ENCODE assay signal across 7 cellular contexts in genomic region chr2:130355578-130356431, GRCh38. TPM values are rescaled to one million over a fixed set of nuclear protein-coding genes. Genes with fewer than 3 reads are reported as not detected.
A peak's percentile ranks its signal among the peaks of the same experiment; 100 is the strongest.
DNase-seq lines count a peak whose midpoint lies in the region; ATAC-seq and TF ChIP-seq lines count a peak whose summit lies in the region.

TSS of gene PTPN18 (plus strand) at chr2:130356056. CDS start at chr2:130356108, 52 bp downstream.

- peaks cover 6% of the 10 kb centered on the region for H3K36me3 Mint-ChIP-seq in progenitor cell of endocrine pancreas (ENCODE audit: insufficient read depth)

- H3K27me3 Mint-ChIP-seq in progenitor cell of endocrine pancreas, result no peaks in the 10 kb centered on the region

- H3K9me3 Mint-ChIP-seq in progenitor cell of endocrine pancreas (ENCODE audit: low read depth), result peaks cover 9% of the 10 kb centered on the region

- peak; percentile 88 for DNase-seq in HCEC 1CT
- DNase-seq in MM.1S, result peak; percentile 69
- peak; percentile 53 to 79 for DNase-seq in SW 1271 (lab: John Stamatoyannopoulos, UW)
- peak in 57 of 58 donors; percentile 9 to 89 (median 79) for DNase-seq in anterior cingulate cortex (lab: John Stamatoyannopoulos, UW)
- peak; percentile 97 for DNase-seq in left ventricle myocardium superior
- peak; percentile 72 for DNase-seq in progenitor cell of endocrine pancreas (ENCODE audit: low spot score, unreplicated experiment)

- no peaks in the 10 kb centered on the region for H3K9me2 ChIP-seq in MM.1S (replicated peaks; ENCODE audit: insufficient read depth, low read length)

- no peaks in the 10 kb centered on the region for H3F3A ChIP-seq in MM.1S (ENCODE audit: insufficient read depth, low read length)

- H2AFZ ChIP-seq in MM.1S (ENCODE audit: low read length), result peak within 1 kb of the TSS; percentile 96

- H3K36me3 ChIP-seq in MM.1S (replicated peaks; ENCODE audit: insufficient read depth, low read length), result no peaks in the 10 kb centered on the region

- H3K27me3 ChIP-seq in MM.1S (replicated peaks; ENCODE audit: insufficient read depth, low read length), result no peaks in the 10 kb centered on the region

- ATAC-seq in left ventricle myocardium superior, result peak; percentile 98

- no peak within 1 kb of the TSS for H3K27ac ChIP-seq in MM.1S (ENCODE audit: low read length)

- peaks cover 2% of the 10 kb centered on the region for H3K4me1 Mint-ChIP-seq in progenitor cell of endocrine pancreas (ENCODE audit: low read depth)

- peak; percentile 47 for TF ChIP-seq CTCF in GM12873 (IDR thresholded peaks at IDR 0.05; ENCODE audit: insufficient read depth, low read depth, low read length, missing control alignments)
- TF ChIP-seq CTCF in MM.1S (IDR thresholded peaks at IDR 0.05; ENCODE audit: low read length), result peak; percentile 24
- TF ChIP-seq CTCF in progenitor cell of endocrine pancreas (IDR thresholded peaks at IDR 0.05; ENCODE audit: unreplicated experiment), result peak; percentile 67

- intact Hi-C loops in left ventricle myocardium superior (cut with micrococcal nuclease), result no loop called here

- H3K4me2 ChIP-seq in MM.1S (ENCODE audit: low read depth, low read length), result peak within 1 kb of the TSS; percentile 96

- H3K4me3 ChIP-seq in MM.1S (ENCODE audit: low read length), result peak within 1 kb of the TSS; percentile 74

- peaks cover 9% of the 10 kb centered on the region; the same call in 1 of the 2 replicates for H3K4me1 ChIP-seq in MM.1S (ENCODE audit: low read length)

- H3K9me3 ChIP-seq in MM.1S (replicated peaks; ENCODE audit: insufficient read depth, low read length), result no peaks in the 10 kb centered on the region

- no peaks in the 10 kb centered on the region for H4K20me1 ChIP-seq in MM.1S (ENCODE audit: insufficient read depth, low read length)

- peak within 1 kb of the TSS; percentile 29 for H3K27ac Mint-ChIP-seq in progenitor cell of endocrine pancreas

- no peaks in the 10 kb centered on the region for H3K79me2 ChIP-seq in MM.1S (ENCODE audit: low read length)

- H3K4me3 Mint-ChIP-seq in progenitor cell of endocrine pancreas (ENCODE audit: low read depth), result peak within 1 kb of the TSS; percentile 80

- H3K9ac ChIP-seq in MM.1S (ENCODE audit: low read length), result peak within 1 kb of the TSS; percentile 53

RNA-seq across cellular contexts. Expression of gene PTPN18, which starts in this region (rescaled TPM):
- total RNA-seq in left ventricle myocardium superior (12.5 TPM), progenitor cell of endocrine pancreas (47.5 and 50.0 TPM in 2 replicates)
